8 cellular contexts compared by ENCODE assay signal in the genomic region with DNA sequence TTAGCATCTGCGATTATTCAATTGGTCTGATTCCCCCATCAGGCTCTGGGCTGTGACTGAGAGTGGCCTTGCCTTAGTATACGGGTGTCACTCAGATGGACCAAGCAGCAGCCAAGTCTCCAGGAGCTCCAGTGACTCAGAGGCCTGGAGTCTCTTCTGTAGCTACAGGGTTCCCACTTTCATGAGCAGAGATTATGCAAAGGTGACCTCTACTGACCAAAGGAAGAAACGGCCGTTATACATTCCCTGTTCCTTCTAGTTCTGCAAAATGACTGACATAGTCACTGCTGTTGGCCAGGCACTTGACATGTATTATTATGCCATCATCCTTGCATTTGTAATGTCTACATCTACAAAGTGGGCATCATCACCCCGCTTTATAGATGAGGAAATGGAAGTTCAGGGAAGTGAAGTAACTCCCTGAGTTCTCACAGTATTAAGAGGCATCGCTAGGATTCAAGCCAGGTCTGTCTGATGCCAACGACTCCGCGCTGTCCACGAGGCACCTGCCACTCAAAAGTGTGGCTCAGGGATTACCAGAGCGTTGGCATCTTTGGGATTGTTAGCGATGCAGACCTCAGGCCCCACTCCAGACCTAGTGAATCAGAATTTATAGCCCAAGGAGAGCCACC. TPM values are rescaled to one million over a fixed set of nuclear protein-coding genes. Genes with fewer than 3 reads are reported as not detected.
A peak's percentile ranks its signal among the peaks of the same experiment; 100 is the strongest.
DNase-seq lines count a peak whose midpoint lies in the region; ATAC-seq and TF ChIP-seq lines count a peak whose summit lies in the region.

No MANE protein-coding gene starts in this region.

- H3K27me3 ChIP-seq in H7 (ENCODE audit: control insufficient read depth, insufficient read depth, low read length) = no peaks in the 10 kb centered on the region

- H3K27me3 Mint-ChIP-seq in activated naive CD4-positive, alpha-beta T cell treated with anti-CD3 and anti-CD28 coated beads for 36 hours (ENCODE audit: low read depth) = peaks cover 5% of the 10 kb centered on the region

- H3K4me3 ChIP-seq in H7 (ENCODE audit: insufficient read depth, low read depth, low read length) (no peak overlapping the region), epithelial cell of proximal tubule (ENCODE audit: low read depth, low read length) (no peak overlapping the region)

- CTCF ChIA-PET in activated naive CD4-positive, alpha-beta T cell treated with anti-CD3 and anti-CD28 coated beads for 36 hours (lab: Charles Lee) = interaction anchor here (0.6 to 3.0 kb wide), 9 partner anchors 37 to 324 kb away, joined by 3 to 14 read pairs (median 4); partner anchors contain the start of gene NDRG4

- no peak overlapping the region for H3K4me3 Mint-ChIP-seq in activated naive CD4-positive, alpha-beta T cell treated with anti-CD3 and anti-CD28 coated beads for 36 hours

- ATAC-seq in GM18517 (IDR thresholded peaks at IDR 0.05; ENCODE audit: unreplicated experiment) = no peak

- H3K36me3 Mint-ChIP-seq in activated naive CD4-positive, alpha-beta T cell treated with anti-CD3 and anti-CD28 coated beads for 36 hours (ENCODE audit: low read depth) = no peaks in the 10 kb centered on the region

- no peaks in the 10 kb centered on the region for H3K4me1 Mint-ChIP-seq in activated naive CD4-positive, alpha-beta T cell treated with anti-CD3 and anti-CD28 coated beads for 36 hours (ENCODE audit: low read depth)

- TF ChIP-seq CTCF in epithelial cell of proximal tubule (conservative IDR thresholded peaks at IDR 0.05; ENCODE audit: low read depth, low read length) = peak; percentile 81

- H3K36me3 ChIP-seq in H7 (replicated peaks; ENCODE audit: control insufficient read depth, insufficient read depth, low read length) = no peaks in the 10 kb centered on the region; the same call in 1 of the 2 replicates

- intact Hi-C loops in activated naive CD4-positive, alpha-beta T cell treated with anti-CD3 and anti-CD28 coated beads for 36 hours (cut with micrococcal nuclease) = loop anchor here (1.0 kb wide), 2 partner anchors 149 to 325 kb away; no protein-coding TSS in a partner anchor

- no peak overlapping the region for H3K27ac Mint-ChIP-seq in activated naive CD4-positive, alpha-beta T cell treated with anti-CD3 and anti-CD28 coated beads for 36 hours

- DNase-seq in activated naive CD4-positive, alpha-beta T cell treated with anti-CD3 and anti-CD28 coated beads for 36 hours = peak; percentile 28
- no peak for DNase-seq in activated naive CD4-positive, alpha-beta T cell treated with anti-CD3 and anti-CD28 coated beads, Interleukin-2, amount 50 U/mL, for 16 hours
- DNase-seq in H7 (peak; percentile 83), M059J (ENCODE audit: low read depth) (peak; percentile 93), SIG-M5 treated with dmso at 0.1 percent for 504 hours (lab: John Stamatoyannopoulos, UW; ENCODE audit: unreplicated experiment) (peak; percentile 72), epithelial cell of proximal tubule (ENCODE audit: low read depth) (peak; percentile 46), mucosa of gallbladder (ENCODE audit: low spot score) (peak; percentile 67)

- H3K9me3 Mint-ChIP-seq in activated naive CD4-positive, alpha-beta T cell treated with anti-CD3 and anti-CD28 coated beads for 36 hours = no peaks in the 10 kb centered on the region

RNA-seq across cellular contexts. Expression of gene SLC38A7, which starts 23.3 kb away (rescaled TPM):
- 1 to 10 TPM; 4.3 to 4.6 TPM for total RNA-seq in activated naive CD4-positive, alpha-beta T cell treated with anti-CD3 and anti-CD28 coated beads for 36 hours
- 14.6 and 16.1 TPM in 2 replicates for total RNA-seq in H7 (2014; rRNA removed; shearing (Covaris generic))
- total RNA-seq in M059J (2014; rRNA removed; shearing (Covaris generic)) = 12.9 and 14.8 TPM in 2 replicates
- total RNA-seq in epithelial cell of proximal tubule (9.5 and 12.0 TPM in 2 replicates), mucosa of gallbladder (19.7 TPM)

RNA-seq across cellular contexts. Expression of gene CNOT1, which starts 31.7 kb away (rescaled TPM):
- total RNA-seq in activated naive CD4-positive, alpha-beta T cell treated with anti-CD3 and anti-CD28 coated beads for 36 hours = 100 to 1,000 TPM; 283 to 287 TPM
- total RNA-seq in H7 (2014; rRNA removed; shearing (Covaris generic)) = 198 and 256 TPM in 2 replicates
- total RNA-seq in M059J (2014; rRNA removed; shearing (Covaris generic)) = 68.8 and 122 TPM in 2 replicates
- 70.6 and 93.9 TPM in 2 replicates for total RNA-seq in epithelial cell of proximal tubule
- 128 TPM for total RNA-seq in mucosa of gallbladder
